In the genomic region with DNA sequence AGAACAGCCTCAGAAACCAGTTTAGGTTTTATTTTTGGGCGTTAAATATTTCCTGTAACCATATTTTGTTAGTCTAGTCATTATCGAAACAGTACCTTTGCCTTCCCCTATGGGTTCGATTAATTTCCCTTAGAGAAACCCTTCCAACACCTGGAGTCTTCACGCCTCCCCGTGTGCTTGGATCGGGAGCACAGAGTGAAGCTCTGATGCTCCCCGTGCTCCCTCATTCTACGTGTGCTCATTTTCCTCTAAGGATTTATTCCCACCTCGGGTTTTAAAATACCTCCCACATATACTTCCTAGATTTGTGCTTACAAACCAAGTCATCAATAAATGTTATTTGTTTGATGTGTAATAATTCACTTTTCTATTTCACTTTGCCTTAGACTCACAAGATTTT, we compare ENCODE assay signal across 3 cellular contexts.
A peak's percentile ranks its signal among the peaks of the same experiment; 100 is the strongest.
TF ChIP-seq lines count a peak whose summit lies in the region.

No MANE protein-coding gene starts in this region.

TF ChIP-seq in HepG2, 621 proteins besides CTCF, POLR2A, EP300 and RAD21:
- TF ChIP-seq ZNF263 (CRISPR knock-in tag; IDR thresholded peaks at IDR 0.05) (peak; percentile 83), JUNB (CRISPR knock-in tag; IDR thresholded peaks at IDR 0.05; ENCODE audit: borderline replicate concordance) (no peak)

TF ChIP-seq in K562, 482 proteins besides CTCF, POLR2A, EP300 and RAD21:
- TF ChIP-seq, protein P1, sequence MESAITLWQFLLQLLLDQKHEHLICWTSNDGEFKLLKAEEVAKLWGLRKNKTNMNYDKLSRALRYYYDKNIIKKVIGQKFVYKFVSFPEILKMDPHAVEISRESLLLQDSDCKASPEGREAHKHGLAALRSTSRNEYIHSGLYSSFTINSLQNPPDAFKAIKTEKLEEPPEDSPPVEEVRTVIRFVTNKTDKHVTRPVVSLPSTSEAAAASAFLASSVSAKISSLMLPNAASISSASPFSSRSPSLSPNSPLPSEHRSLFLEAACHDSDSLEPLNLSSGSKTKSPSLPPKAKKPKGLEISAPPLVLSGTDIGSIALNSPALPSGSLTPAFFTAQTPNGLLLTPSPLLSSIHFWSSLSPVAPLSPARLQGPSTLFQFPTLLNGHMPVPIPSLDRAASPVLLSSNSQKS (CRISPR knock-in tag; IDR thresholded peaks at IDR 0.05): no peak
- TF ChIP-seq ZBTB17 (CRISPR knock-in tag; IDR thresholded peaks at IDR 0.05): no peak
- no peak for TF ChIP-seq MTA1 (IDR thresholded peaks at IDR 0.05; ENCODE audit: borderline replicate concordance)
- TF ChIP-seq ZNF263 (CRISPR knock-in tag; IDR thresholded peaks at IDR 0.05; ENCODE audit: borderline replicate concordance): peak; percentile 86
- TF ChIP-seq PHF20 (IDR thresholded peaks at IDR 0.05; ENCODE audit: partially characterized antibody): no peak
- no peak for TF ChIP-seq NR4A1 (CRISPR knock-in tag; IDR thresholded peaks at IDR 0.05)
- no peak for TF ChIP-seq NR4A1 (tag; IDR thresholded peaks at IDR 0.05)
- TF ChIP-seq, protein P2, sequence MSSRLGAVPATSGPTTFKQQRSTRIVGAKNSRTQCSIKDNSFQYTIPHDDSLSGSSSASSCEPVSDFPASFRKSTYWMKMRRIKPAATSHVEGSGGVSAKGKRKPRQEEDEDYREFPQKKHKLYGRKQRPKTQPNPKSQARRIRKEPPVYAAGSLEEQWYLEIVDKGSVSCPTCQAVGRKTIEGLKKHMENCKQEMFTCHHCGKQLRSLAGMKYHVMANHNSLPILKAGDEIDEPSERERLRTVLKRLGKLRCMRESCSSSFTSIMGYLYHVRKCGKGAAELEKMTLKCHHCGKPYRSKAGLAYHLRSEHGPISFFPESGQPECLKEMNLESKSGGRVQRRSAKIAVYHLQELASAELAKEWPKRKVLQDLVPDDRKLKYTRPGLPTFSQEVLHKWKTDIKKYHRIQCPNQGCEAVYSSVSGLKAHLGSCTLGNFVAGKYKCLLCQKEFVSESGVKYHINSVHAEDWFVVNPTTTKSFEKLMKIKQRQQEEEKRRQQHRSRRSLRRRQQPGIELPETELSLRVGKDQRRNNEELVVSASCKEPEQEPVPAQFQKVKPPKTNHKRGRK (tag; IDR thresholded peaks at IDR 0.05): peak; percentile 53; the same call in 1 of the 2 replicates
- no peak for TF ChIP-seq NBN (IDR thresholded peaks at IDR 0.05; ENCODE audit: low read depth)
- no peak for TF ChIP-seq SRSF1 (IDR thresholded peaks at IDR 0.05; ENCODE audit: low read depth, low read length)
- no peak for TF ChIP-seq OTX1 (CRISPR knock-in tag; IDR thresholded peaks at IDR 0.05)
- TF ChIP-seq NRF1 (conservative IDR thresholded peaks at IDR 0.05 in 1 of 2, IDR thresholded peaks at IDR 0.05 in 1 of 2): no peak
- TF ChIP-seq CBX3 (IDR thresholded peaks at IDR 0.05; ENCODE audit: borderline replicate concordance in 1 of 2, low read length in 2 of 2): no peak
- TF ChIP-seq PHTF2 (CRISPR knock-in tag; IDR thresholded peaks at IDR 0.05): no peak
- TF ChIP-seq ZNF696 (CRISPR knock-in tag; conservative IDR thresholded peaks at IDR 0.05): no peak

TF ChIP-seq in GM23338, 12 proteins besides CTCF, POLR2A, EP300 and RAD21:
- TF ChIP-seq ZNF331 (CRISPR knock-in tag; IDR thresholded peaks at IDR 0.05; ENCODE audit: low read depth) (no peak), ZNF114 (CRISPR knock-in tag; IDR thresholded peaks at IDR 0.05) (no peak), CREB1 (CRISPR knock-in tag; IDR thresholded peaks at IDR 0.05; ENCODE audit: low read depth) (no peak), EZH2 (IDR thresholded peaks at IDR 0.05; ENCODE audit: low read depth, unreplicated experiment) (no peak), STAT1 (IDR thresholded peaks at IDR 0.05; ENCODE audit: unreplicated experiment) (no peak), EZH2phosphoT487 (IDR thresholded peaks at IDR 0.05; ENCODE audit: unreplicated experiment) (no peak), JUNB (IDR thresholded peaks at IDR 0.05; ENCODE audit: unreplicated experiment) (no peak), NANOG (IDR thresholded peaks at IDR 0.05; ENCODE audit: borderline replicate concordance) (no peak), POLR2AphosphoS5 (IDR thresholded peaks at IDR 0.05; ENCODE audit: low read depth) (no peak)
- TF ChIP-seq, protein P3, sequence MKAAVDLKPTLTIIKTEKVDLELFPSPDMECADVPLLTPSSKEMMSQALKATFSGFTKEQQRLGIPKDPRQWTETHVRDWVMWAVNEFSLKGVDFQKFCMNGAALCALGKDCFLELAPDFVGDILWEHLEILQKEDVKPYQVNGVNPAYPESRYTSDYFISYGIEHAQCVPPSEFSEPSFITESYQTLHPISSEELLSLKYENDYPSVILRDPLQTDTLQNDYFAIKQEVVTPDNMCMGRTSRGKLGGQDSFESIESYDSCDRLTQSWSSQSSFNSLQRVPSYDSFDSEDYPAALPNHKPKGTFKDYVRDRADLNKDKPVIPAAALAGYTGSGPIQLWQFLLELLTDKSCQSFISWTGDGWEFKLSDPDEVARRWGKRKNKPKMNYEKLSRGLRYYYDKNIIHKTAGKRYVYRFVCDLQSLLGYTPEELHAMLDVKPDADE (IDR thresholded peaks at IDR 0.05): no peak
- TF ChIP-seq, protein P4, sequence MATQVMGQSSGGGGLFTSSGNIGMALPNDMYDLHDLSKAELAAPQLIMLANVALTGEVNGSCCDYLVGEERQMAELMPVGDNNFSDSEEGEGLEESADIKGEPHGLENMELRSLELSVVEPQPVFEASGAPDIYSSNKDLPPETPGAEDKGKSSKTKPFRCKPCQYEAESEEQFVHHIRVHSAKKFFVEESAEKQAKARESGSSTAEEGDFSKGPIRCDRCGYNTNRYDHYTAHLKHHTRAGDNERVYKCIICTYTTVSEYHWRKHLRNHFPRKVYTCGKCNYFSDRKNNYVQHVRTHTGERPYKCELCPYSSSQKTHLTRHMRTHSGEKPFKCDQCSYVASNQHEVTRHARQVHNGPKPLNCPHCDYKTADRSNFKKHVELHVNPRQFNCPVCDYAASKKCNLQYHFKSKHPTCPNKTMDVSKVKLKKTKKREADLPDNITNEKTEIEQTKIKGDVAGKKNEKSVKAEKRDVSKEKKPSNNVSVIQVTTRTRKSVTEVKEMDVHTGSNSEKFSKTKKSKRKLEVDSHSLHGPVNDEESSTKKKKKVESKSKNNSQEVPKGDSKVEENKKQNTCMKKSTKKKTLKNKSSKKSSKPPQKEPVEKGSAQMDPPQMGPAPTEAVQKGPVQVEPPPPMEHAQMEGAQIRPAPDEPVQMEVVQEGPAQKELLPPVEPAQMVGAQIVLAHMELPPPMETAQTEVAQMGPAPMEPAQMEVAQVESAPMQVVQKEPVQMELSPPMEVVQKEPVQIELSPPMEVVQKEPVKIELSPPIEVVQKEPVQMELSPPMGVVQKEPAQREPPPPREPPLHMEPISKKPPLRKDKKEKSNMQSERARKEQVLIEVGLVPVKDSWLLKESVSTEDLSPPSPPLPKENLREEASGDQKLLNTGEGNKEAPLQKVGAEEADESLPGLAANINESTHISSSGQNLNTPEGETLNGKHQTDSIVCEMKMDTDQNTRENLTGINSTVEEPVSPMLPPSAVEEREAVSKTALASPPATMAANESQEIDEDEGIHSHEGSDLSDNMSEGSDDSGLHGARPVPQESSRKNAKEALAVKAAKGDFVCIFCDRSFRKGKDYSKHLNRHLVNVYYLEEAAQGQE (IDR thresholded peaks at IDR 0.05; ENCODE audit: unreplicated experiment): no peak
- TF ChIP-seq, protein P5, sequence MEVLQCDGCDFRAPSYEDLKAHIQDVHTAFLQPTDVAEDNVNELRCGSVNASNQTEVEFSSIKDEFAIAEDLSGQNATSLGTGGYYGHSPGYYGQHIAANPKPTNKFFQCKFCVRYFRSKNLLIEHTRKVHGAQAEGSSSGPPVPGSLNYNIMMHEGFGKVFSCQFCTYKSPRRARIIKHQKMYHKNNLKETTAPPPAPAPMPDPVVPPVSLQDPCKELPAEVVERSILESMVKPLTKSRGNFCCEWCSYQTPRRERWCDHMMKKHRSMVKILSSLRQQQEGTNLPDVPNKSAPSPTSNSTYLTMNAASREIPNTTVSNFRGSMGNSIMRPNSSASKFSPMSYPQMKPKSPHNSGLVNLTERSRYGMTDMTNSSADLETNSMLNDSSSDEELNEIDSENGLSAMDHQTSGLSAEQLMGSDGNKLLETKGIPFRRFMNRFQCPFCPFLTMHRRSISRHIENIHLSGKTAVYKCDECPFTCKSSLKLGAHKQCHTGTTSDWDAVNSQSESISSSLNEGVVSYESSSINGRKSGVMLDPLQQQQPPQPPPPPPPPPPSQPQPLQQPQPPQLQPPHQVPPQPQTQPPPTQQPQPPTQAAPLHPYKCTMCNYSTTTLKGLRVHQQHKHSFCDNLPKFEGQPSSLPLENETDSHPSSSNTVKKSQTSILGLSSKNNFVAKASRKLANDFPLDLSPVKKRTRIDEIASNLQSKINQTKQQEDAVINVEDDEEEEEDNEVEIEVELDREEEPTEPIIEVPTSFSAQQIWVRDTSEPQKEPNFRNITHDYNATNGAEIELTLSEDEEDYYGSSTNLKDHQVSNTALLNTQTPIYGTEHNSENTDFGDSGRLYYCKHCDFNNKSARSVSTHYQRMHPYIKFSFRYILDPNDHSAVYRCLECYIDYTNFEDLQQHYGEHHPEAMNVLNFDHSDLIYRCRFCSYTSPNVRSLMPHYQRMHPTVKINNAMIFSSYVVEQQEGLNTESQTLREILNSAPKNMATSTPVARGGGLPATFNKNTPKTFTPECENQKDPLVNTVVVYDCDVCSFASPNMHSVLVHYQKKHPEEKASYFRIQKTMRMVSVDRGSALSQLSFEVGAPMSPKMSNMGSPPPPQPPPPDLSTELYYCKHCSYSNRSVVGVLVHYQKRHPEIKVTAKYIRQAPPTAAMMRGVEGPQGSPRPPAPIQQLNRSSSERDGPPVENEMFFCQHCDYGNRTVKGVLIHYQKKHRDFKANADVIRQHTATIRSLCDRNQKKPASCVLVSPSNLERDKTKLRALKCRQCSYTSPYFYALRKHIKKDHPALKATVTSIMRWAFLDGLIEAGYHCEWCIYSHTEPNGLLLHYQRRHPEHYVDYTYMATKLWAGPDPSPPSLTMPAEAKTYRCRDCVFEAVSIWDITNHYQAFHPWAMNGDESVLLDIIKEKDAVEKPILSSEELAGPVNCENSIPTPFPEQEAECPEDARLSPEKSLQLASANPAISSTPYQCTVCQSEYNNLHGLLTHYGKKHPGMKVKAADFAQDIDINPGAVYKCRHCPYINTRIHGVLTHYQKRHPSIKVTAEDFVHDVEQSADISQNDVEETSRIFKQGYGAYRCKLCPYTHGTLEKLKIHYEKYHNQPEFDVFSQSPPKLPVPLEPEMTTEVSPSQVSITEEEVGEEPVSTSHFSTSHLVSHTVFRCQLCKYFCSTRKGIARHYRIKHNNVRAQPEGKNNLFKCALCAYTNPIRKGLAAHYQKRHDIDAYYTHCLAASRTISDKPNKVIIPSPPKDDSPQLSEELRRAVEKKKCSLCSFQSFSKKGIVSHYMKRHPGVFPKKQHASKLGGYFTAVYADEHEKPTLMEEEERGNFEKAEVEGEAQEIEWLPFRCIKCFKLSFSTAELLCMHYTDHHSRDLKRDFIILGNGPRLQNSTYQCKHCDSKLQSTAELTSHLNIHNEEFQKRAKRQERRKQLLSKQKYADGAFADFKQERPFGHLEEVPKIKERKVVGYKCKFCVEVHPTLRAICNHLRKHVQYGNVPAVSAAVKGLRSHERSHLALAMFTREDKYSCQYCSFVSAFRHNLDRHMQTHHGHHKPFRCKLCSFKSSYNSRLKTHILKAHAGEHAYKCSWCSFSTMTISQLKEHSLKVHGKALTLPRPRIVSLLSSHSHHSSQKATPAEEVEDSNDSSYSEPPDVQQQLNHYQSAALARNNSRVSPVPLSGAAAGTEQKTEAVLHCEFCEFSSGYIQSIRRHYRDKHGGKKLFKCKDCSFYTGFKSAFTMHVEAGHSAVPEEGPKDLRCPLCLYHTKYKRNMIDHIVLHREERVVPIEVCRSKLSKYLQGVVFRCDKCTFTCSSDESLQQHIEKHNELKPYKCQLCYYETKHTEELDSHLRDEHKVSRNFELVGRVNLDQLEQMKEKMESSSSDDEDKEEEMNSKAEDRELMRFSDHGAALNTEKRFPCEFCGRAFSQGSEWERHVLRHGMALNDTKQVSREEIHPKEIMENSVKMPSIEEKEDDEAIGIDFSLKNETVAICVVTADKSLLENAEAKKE (CRISPR knock-in tag; IDR thresholded peaks at IDR 0.05): no peak
